8 cellular contexts compared by ENCODE assay signal in genomic region chr1:225466848-225467192, GRCh38. TPM values are rescaled to one million over a fixed set of nuclear protein-coding genes. Genes with fewer than 3 reads are reported as not detected.
DNase-seq lines count a peak whose midpoint lies in the region; TF ChIP-seq lines count a peak whose summit lies in the region.
"Had no signal": no experiment of that assay in that cellular context is flagged by ENCODE, and none has a peak within 500 bp of the region (broad histone marks: within the 10 kb centered on the region; RNA-seq: fewer than 3 reads in every experiment).

No MANE protein-coding gene starts in this region.

- H3K36me3 ChIP-seq in GM06990 (ENCODE audit: control insufficient read depth, insufficient read depth, low read length) (no peaks in the 10 kb centered on the region), Karpas-422 (ENCODE audit: insufficient read depth, low read length) (no peaks in the 10 kb centered on the region), skeletal muscle tissue (ENCODE audit: control insufficient read depth in 3 of 3, insufficient read depth in 3 of 3, low read length in 3 of 3) (no peaks in the 10 kb centered on the region), mesenchymal stem cell (ENCODE audit: control insufficient read depth in 1 of 2, insufficient read depth in 2 of 2, low read depth in 1 of 2, low read length in 2 of 2) (no peaks in the 10 kb centered on the region)
- no peaks in the 10 kb centered on the region for H3K36me3 ChIP-seq in effector memory CD4-positive, alpha-beta T cell (ENCODE audit: control insufficient read depth, insufficient read depth, low read length)

- no peak overlapping the region for H3K4ac ChIP-seq in mesenchymal stem cell (ENCODE audit: low read depth in 1 of 2, low read length in 2 of 2)

- H4K91ac ChIP-seq in mesenchymal stem cell (ENCODE audit: low read length) = no peak overlapping the region

- H2AFZ ChIP-seq in Karpas-422 (ENCODE audit: low read length) (peak overlapping the region; percentile 86; the same call in 1 of the 2 replicates), mesenchymal stem cell (ENCODE audit: low read depth, low read length) (no peak overlapping the region)

- H3K9me3 ChIP-seq in Karpas-422 (ENCODE audit: low read length) = no peaks in the 10 kb centered on the region
- no peaks in the 10 kb centered on the region for H3K9me3 ChIP-seq in effector memory CD4-positive, alpha-beta T cell (ENCODE audit: control insufficient read depth, low read length)
- H3K9me3 ChIP-seq in skeletal muscle tissue (ENCODE audit: control insufficient read depth in 3 of 3, low read length in 3 of 3) = no peaks in the 10 kb centered on the region
- no peaks in the 10 kb centered on the region for H3K9me3 ChIP-seq in mesenchymal stem cell (ENCODE audit: control insufficient read depth, low read length)

- H4K20me1 ChIP-seq in Karpas-422 (ENCODE audit: insufficient read depth, low read depth, low read length) = no peaks in the 10 kb centered on the region

- H2BK15ac ChIP-seq in mesenchymal stem cell (ENCODE audit: low read depth, poor library complexity, severe bottlenecking) = no peak overlapping the region

- peak overlapping the region; percentile 40 for H3K4me3 ChIP-seq in GM06990 (replicated peaks; ENCODE audit: low read depth, low read length)
- peak overlapping the region; percentile 79 for H3K4me3 ChIP-seq in Karpas-422 (ENCODE audit: low read length)
- no peak overlapping the region for H3K4me3 ChIP-seq in effector memory CD4-positive, alpha-beta T cell (ENCODE audit: insufficient read depth, low read depth, low read length, poor library complexity, severe bottlenecking)
- peak overlapping the region in 1 of 3 donors; percentile 55 for H3K4me3 ChIP-seq in skeletal muscle tissue (ENCODE audit: low read length in 3 of 3)
- H3K4me3 ChIP-seq in mesenchymal stem cell (ENCODE audit: insufficient read depth in 1 of 2, low read depth in 1 of 2, low read length in 2 of 2) = no peak overlapping the region

- no peaks in the 10 kb centered on the region for H3K9me2 ChIP-seq in Karpas-422 (replicated peaks; ENCODE audit: insufficient read depth, low read length)

- H3K18ac ChIP-seq in mesenchymal stem cell (ENCODE audit: low read depth in 1 of 2, low read length in 2 of 2) = no peak overlapping the region

- H3K27me3 ChIP-seq in GM06990 (replicated peaks; ENCODE audit: control insufficient read depth, insufficient read depth, low read length) (no peaks in the 10 kb centered on the region), Karpas-422 (ENCODE audit: low read length) (no peaks in the 10 kb centered on the region), skeletal muscle tissue (ENCODE audit: control insufficient read depth in 3 of 3, insufficient read depth in 3 of 3, low read length in 3 of 3) (peaks cover 0 to 6% (median 0%) of the 10 kb centered on the region in 3 donors), mesenchymal stem cell (ENCODE audit: control insufficient read depth in 1 of 2, insufficient read depth in 1 of 2, low read length in 2 of 2) (peaks cover 0 to 38% of the 10 kb centered on the region in 2 experiments)
- no peaks in the 10 kb centered on the region for H3K27me3 ChIP-seq in effector memory CD4-positive, alpha-beta T cell (replicated peaks; ENCODE audit: control insufficient read depth, insufficient read depth, low read length, poor library complexity, severe bottlenecking)

- TF ChIP-seq CTCF in GM06990 (IDR thresholded peaks at IDR 0.05; ENCODE audit: insufficient read depth, low read length, poor library complexity, severe bottlenecking) = no peak

- no peak overlapping the region for H2BK120ac ChIP-seq in mesenchymal stem cell (ENCODE audit: low read depth, low read length)

- H3K23ac ChIP-seq in mesenchymal stem cell (ENCODE audit: low read length in 2 of 2) = no peak overlapping the region

- H3K4me1 ChIP-seq in Karpas-422 (ENCODE audit: low read length) (peaks cover 22% of the 10 kb centered on the region), skeletal muscle tissue (ENCODE audit: control insufficient read depth in 3 of 3, insufficient read depth in 3 of 3, low read length in 3 of 3) (peaks cover 0 to 22% (median 20%) of the 10 kb centered on the region in 3 donors), mesenchymal stem cell (ENCODE audit: control insufficient read depth, insufficient read depth, low read depth, low read length) (peaks cover 19% of the 10 kb centered on the region)
- peaks cover 26% of the 10 kb centered on the region for H3K4me1 ChIP-seq in effector memory CD4-positive, alpha-beta T cell (ENCODE audit: control insufficient read depth, insufficient read depth, low read length, poor library complexity, severe bottlenecking)

- no peaks in the 10 kb centered on the region for H3K79me2 ChIP-seq in Karpas-422 (ENCODE audit: low read length)

- H4K8ac ChIP-seq in mesenchymal stem cell (ENCODE audit: low read length) = no peak overlapping the region

- DNase-seq in GM06990 (ENCODE audit: extremely low read depth, insufficient read length) = no peak
- no peak for DNase-seq in Karpas-422
- no peak for DNase-seq in effector memory CD4-positive, alpha-beta T cell
- no peak for DNase-seq in NCI-H748 (lab: John Stamatoyannopoulos, UW; ENCODE audit: unreplicated experiment)
- no peak for DNase-seq in stimulated activated CD4-positive, alpha-beta T cell treated with anti-CD3 and anti-CD28 coated beads, Interleukin-1b, Interleukin-23, amount 100 ng/mL, for 48 hours
- no peak for DNase-seq in mesenchymal stem cell
- DNase-seq: NCI-H146 had no signal

- H3K27ac ChIP-seq in Karpas-422 (ENCODE audit: low read length) (peak overlapping the region; percentile 62), skeletal muscle tissue (ENCODE audit: low read depth, low read length) (peak overlapping the region; percentile 80), mesenchymal stem cell (ENCODE audit: low read length, poor library complexity, severe bottlenecking) (no peak overlapping the region)
- peak overlapping the region; percentile 87 for H3K27ac ChIP-seq in effector memory CD4-positive, alpha-beta T cell (ENCODE audit: insufficient read depth, low read length, poor library complexity, severe bottlenecking)

- 100% methylated on average over 3 of the region's 4 CpGs for WGBS in mesenchymal stem cell

- H3K14ac ChIP-seq in mesenchymal stem cell (ENCODE audit: low read length in 2 of 2) = no peak overlapping the region

- H2BK5ac ChIP-seq in mesenchymal stem cell (ENCODE audit: low read depth, low read length, poor library complexity, severe bottlenecking) = no peak overlapping the region

- H3K9ac ChIP-seq in Karpas-422 (ENCODE audit: low read length) = peak overlapping the region; percentile 79
- no peak overlapping the region for H3K9ac ChIP-seq in skeletal muscle tissue (ENCODE audit: low read depth in 1 of 3, low read length in 3 of 3)
- H3K9ac ChIP-seq in mesenchymal stem cell (ENCODE audit: low read length) = no peak overlapping the region

- no peaks in the 10 kb centered on the region for H3K79me1 ChIP-seq in mesenchymal stem cell (replicated peaks; ENCODE audit: low read length, poor library complexity, severe bottlenecking)

- H2AK5ac ChIP-seq in mesenchymal stem cell (ENCODE audit: low read length, severe bottlenecking) = no peak overlapping the region

- H3K4me2 ChIP-seq in Karpas-422 (ENCODE audit: low read depth, low read length, poor library complexity, severe bottlenecking) = peak overlapping the region; percentile 82
- H3K4me2 ChIP-seq in mesenchymal stem cell (ENCODE audit: low read length, poor library complexity, severe bottlenecking) = no peak overlapping the region

- H2BK12ac ChIP-seq in mesenchymal stem cell (ENCODE audit: low read length in 2 of 2) = no peak overlapping the region

RNA-seq across cellular contexts. Expression of gene LBR, which starts 39.0 kb away (rescaled TPM):
- total RNA-seq in Karpas-422 (2014; rRNA removed; shearing (Covaris generic); ENCODE audit: low replicate concordance) = 66.0 and 157 TPM in 2 replicates
- 39.7 TPM for total RNA-seq in skeletal muscle tissue
- 30.8 TPM for polyA plus RNA-seq in mesenchymal stem cell (2013, experiment 1 of 2)
- polyA plus RNA-seq in mesenchymal stem cell (2013, experiment 2 of 2) = 30.9 TPM

Comparison
In these comparisons a context has a peak if more than half of its experiments do, and no peak if none do; other contexts are left out.
1. H3K4me3 ChIP-seq: peak in GM06990 (single experiment) and Karpas-422 (single experiment); none in effector memory CD4-positive, alpha-beta T cell (single experiment) and mesenchymal stem cell (0 of 2).